10 cellular contexts compared by ENCODE assay signal in genomic region chr1:156471496-156472490, GRCh38. TPM values are rescaled to one million over a fixed set of nuclear protein-coding genes. Genes with fewer than 3 reads are reported as not detected.
DNase-seq lines count a peak whose midpoint lies in the region; TF ChIP-seq lines count a peak whose summit lies in the region.
"Had no signal": no experiment of that assay in that cellular context is flagged by ENCODE, and none has a peak within 500 bp of the region (broad histone marks: within the 10 kb centered on the region; RNA-seq: fewer than 3 reads in every experiment).

No MANE protein-coding gene starts in this region.

- peaks cover 48% of the 10 kb centered on the region for H3K36me3 Mint-ChIP-seq in endothelial cell (ENCODE audit: low read depth, unreplicated experiment)

- H3K9me3 ChIP-seq in muscle layer of colon (ENCODE audit: low read length): no peaks in the 10 kb centered on the region

- H3K9me3 Mint-ChIP-seq in endothelial cell (ENCODE audit: unreplicated experiment): no peaks in the 10 kb centered on the region

- no peak overlapping the region for H3K4me3 Mint-ChIP-seq in endothelial cell (ENCODE audit: unreplicated experiment)

- H3K27me3 Mint-ChIP-seq in endothelial cell (ENCODE audit: unreplicated experiment): peaks cover 10% of the 10 kb centered on the region

- peaks cover 28% of the 10 kb centered on the region for H3K4me1 ChIP-seq in muscle layer of colon (ENCODE audit: insufficient read depth, low read length)

- H3K36me3 ChIP-seq in muscle layer of colon (ENCODE audit: insufficient read depth, low read length): peaks cover 83% of the 10 kb centered on the region

- DNase-seq in COR-L47 (lab: John Stamatoyannopoulos, UW) (peak; percentile 93), NCI-H2081 (lab: John Stamatoyannopoulos, UW) (peak; percentile 95 to 100), cerebellar cortex (ENCODE audit: low spot score) (peak; percentile 36), endothelial cell (ENCODE audit: low spot score) (no peak), AG08395 (ENCODE audit: low spot score) (no peak), KBM-7 (no peak)
- no peak for DNase-seq in activated CD8-positive, alpha-beta memory T cell treated with anti-CD3 and anti-CD28 coated beads for 24 hours
- DNase-seq: GM23248, NCI-H524 treated with DMSO at 0.1 percent for 48 hours had no signal

- in situ Hi-C loops in KBM-7 (cut with MboI; ENCODE audit: low pct_unique_long_range_greater_than_20kb, low sequenced_read_pairs): no loop called here

- TF ChIP-seq CTCF in endothelial cell (IDR thresholded peaks at IDR 0.05; ENCODE audit: unreplicated experiment): no peak

- no peaks in the 10 kb centered on the region for H3K4me1 Mint-ChIP-seq in endothelial cell (ENCODE audit: unreplicated experiment)

- no peaks in the 10 kb centered on the region for H3K27me3 ChIP-seq in muscle layer of colon (ENCODE audit: control insufficient read depth in 1 of 2, insufficient read depth in 2 of 2, low read length in 2 of 2)

- H3K4me3 ChIP-seq in muscle layer of colon (ENCODE audit: low read depth in 1 of 2, low read length in 2 of 2): no peak overlapping the region
- H3K4me3 ChIP-seq: GM23248 had no signal

- peak overlapping the region; percentile 16 for H3K27ac ChIP-seq in muscle layer of colon (ENCODE audit: low read depth, low read length)
- H3K27ac ChIP-seq: GM23248 had no signal

- H3K9ac ChIP-seq in muscle layer of colon (ENCODE audit: low read length): no peak overlapping the region
- H3K9ac ChIP-seq: GM23248 had no signal

- no peak overlapping the region for H3K27ac Mint-ChIP-seq in endothelial cell (ENCODE audit: unreplicated experiment)

RNA-seq across cellular contexts. Expression of gene MEF2D, which starts 28.8 kb away (rescaled TPM):
- 45.2 TPM for total RNA-seq in endothelial cell (ENCODE audit: unreplicated experiment)

Comparison
In these comparisons a context has a peak if more than half of its experiments do, and no peak if none do; other contexts are left out.
1. DNase-seq: peak in COR-L47 (single experiment), NCI-H2081 (2 of 2) and cerebellar cortex (single experiment); none in activated CD8-positive, alpha-beta memory T cell treated with anti-CD3 and anti-CD28 coated beads for 24 hours (single experiment), endothelial cell (single experiment), AG08395 (single experiment) and KBM-7 (single experiment).